12 cellular contexts compared by ENCODE assay signal in the genomic region with DNA sequence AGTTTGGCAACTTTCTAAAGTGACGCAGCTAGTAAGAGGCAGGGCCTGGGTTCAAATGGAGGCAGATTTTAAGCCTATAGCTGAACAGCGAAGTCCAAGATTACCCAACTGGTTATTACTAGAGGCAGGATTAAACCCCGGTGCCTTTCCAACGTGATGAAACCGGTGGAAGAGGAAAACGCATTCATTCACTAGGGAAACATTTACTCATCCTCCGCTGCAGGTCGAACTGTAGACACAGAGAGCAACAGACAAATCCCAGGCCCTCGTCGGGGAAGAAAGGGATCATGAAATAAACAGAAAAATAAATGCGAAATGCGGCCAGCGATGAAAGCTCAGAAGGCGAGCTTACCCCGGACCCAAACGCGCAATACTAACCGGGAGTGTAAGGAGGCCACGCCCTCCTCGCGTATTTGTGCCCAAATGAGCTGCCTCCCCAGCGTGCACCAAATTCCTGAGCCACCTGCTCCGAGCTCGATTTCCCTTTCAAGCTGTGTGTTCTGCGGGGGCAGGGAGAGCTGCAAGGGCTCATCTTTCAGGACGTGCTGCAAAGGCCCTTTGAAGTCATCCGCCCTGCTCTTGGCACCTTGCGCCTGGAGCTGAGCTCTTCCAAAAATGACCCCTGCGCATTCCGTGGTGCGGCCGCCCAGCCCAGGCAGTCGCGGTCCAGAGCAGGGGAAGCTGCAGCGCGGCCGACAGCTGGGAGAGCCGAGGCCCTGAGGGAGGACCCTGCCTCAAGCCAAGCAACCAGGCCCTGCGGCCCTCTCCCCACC. TPM values are rescaled to one million over a fixed set of nuclear protein-coding genes. Genes with fewer than 3 reads are reported as not detected.
DNase-seq lines count a peak whose midpoint lies in the region; ATAC-seq and TF ChIP-seq lines count a peak whose summit lies in the region.
"Had no signal": no experiment of that assay in that cellular context is flagged by ENCODE, and none has a peak within 500 bp of the region (broad histone marks: within the 10 kb centered on the region; RNA-seq: fewer than 3 reads in every experiment).

No MANE protein-coding gene starts in this region.

- DNase-seq in NOMO-1 treated with dmso at 0.1 percent for 144 hours (lab: John Stamatoyannopoulos, UW; ENCODE audit: unreplicated experiment): peak; percentile 54
- DNase-seq in NOMO-1 treated with DMSO at 0.1 percent for 48 hours (lab: John Stamatoyannopoulos, UW; ENCODE audit: unreplicated experiment): no peak
- DNase-seq in esophagus squamous epithelium (lab: John Stamatoyannopoulos, UW): no peak
- DNase-seq in mucosa of descending colon: peak in 2 of 3 donors; percentile 33 to 63
- DNase-seq in upper lobe of left lung: peak; percentile 56 to 78
- no peak for DNase-seq in left lobe of liver (ENCODE audit: low spot score)
- DNase-seq in stimulated activated CD4-positive, alpha-beta T cell treated with anti-CD3 and anti-CD28 coated beads, Interleukin-2, amount 100 ng/mL, for 48 hours: no peak
- DNase-seq in ACHN: no peak
- DNase-seq: CD4-positive, CD25-positive, alpha-beta regulatory T cell had no signal

- peak in 1 of 4 donors; percentile 38 for TF ChIP-seq EP300 in upper lobe of left lung (IDR thresholded peaks at IDR 0.05)

- H3K4me3 ChIP-seq in esophagus squamous epithelium: peak overlapping the region in 3 of 4 donors; percentile 7 to 50 (median 27)
- no peak overlapping the region for H3K4me3 ChIP-seq in mucosa of descending colon
- H3K4me3 ChIP-seq in upper lobe of left lung: peak overlapping the region in 2 of 4 donors; percentile 23 to 25

- H3K36me3 ChIP-seq in esophagus squamous epithelium (no peaks in the 10 kb centered on the region), mucosa of descending colon (ENCODE audit: low read depth) (no peaks in the 10 kb centered on the region), upper lobe of left lung (no peaks in the 10 kb centered on the region)

- TF ChIP-seq POLR2A in esophagus squamous epithelium (IDR thresholded peaks at IDR 0.05) (no peak), upper lobe of left lung (IDR thresholded peaks at IDR 0.05) (peak in 1 of 4 donors; percentile 63)

- H3K27me3 ChIP-seq in esophagus squamous epithelium (peaks cover 0 to 32% (median 0%) of the 10 kb centered on the region in 4 donors), upper lobe of left lung (peaks cover 0 to 3% (median 0%) of the 10 kb centered on the region in 4 donors)

- H3K9me3 ChIP-seq in esophagus squamous epithelium: no peaks in the 10 kb centered on the region
- no peaks in the 10 kb centered on the region for H3K9me3 ChIP-seq in mucosa of descending colon
- H3K9me3 ChIP-seq in upper lobe of left lung: no peaks in the 10 kb centered on the region

- in situ Hi-C loops in ACHN (cut with HindIII; ENCODE audit: low pct_ligation_motif_present, low pct_unique_long_range_greater_than_20kb, low sequenced_read_pairs): no loop called here

- H3K4me1 ChIP-seq in esophagus squamous epithelium: peaks cover 9 to 54% (median 38%) of the 10 kb centered on the region in 3 donors
- H3K4me1 ChIP-seq in mucosa of descending colon (ENCODE audit: low read depth): peaks cover 9% of the 10 kb centered on the region
- peaks cover 24 to 38% (median 31%) of the 10 kb centered on the region in 4 donors for H3K4me1 ChIP-seq in upper lobe of left lung

- H3K27ac ChIP-seq in esophagus squamous epithelium (peak overlapping the region in 2 of 4 donors; percentile 19 to 38), upper lobe of left lung (peak overlapping the region; percentile 37 to 86 (median 63))

- intact Hi-C loops in esophagus squamous epithelium (cut with DNase I): no loop called here
- intact Hi-C loops in mucosa of descending colon (cut with DNase I, micrococcal nuclease): no loop called here

- TF ChIP-seq CTCF in esophagus squamous epithelium (IDR thresholded peaks at IDR 0.05): no peak
- TF ChIP-seq CTCF in mucosa of descending colon (IDR thresholded peaks at IDR 0.05): no peak
- no peak for TF ChIP-seq CTCF in upper lobe of left lung (IDR thresholded peaks at IDR 0.05)

- 3 to 8% methylated on average over 22 to 30 of the region's 39 CpGs for WGBS in esophagus squamous epithelium, 2 donors
- 21 to 23% methylated on average over 22 to 39 of the region's 39 CpGs for WGBS in upper lobe of left lung, 2 donors

- peak; percentile 39 for ATAC-seq in mucosa of descending colon
- ATAC-seq in upper lobe of left lung (ENCODE audit: low FRiP score in 2 of 2): peak in 1 of 2 donors; percentile 57
- no peak for ATAC-seq in left lobe of liver

RNA-seq across cellular contexts. Expression of gene PDYN, which starts 46.9 kb away (rescaled TPM):
- total RNA-seq in esophagus squamous epithelium: not detected
- total RNA-seq in mucosa of descending colon: not detected
- not detected for total RNA-seq in upper lobe of left lung
- not detected for total RNA-seq in left lobe of liver
- total RNA-seq: CD4-positive, CD25-positive, alpha-beta regulatory T cell; glomerular endothelial cell; T-helper 1 cell treated with Interleukin-12 subunit alpha and Interleukin-12 subunit beta and Interleukin-4 antibody, amounts not matched to agents 30 ng/mL and 1 ng/mL, for 36 hours; urinary bladder had no signal

RNA-seq across cellular contexts. Expression of gene SIRPA, which starts 51.7 kb away (rescaled TPM):
- total RNA-seq in esophagus squamous epithelium (10 to 100 TPM in 3 of 4 donors, 1 to 10 TPM in 1; 9.3 to 23.4 (median 20.1) TPM), mucosa of descending colon (10 to 100 TPM in 2 of 3 donors, 1 to 10 TPM in 1; 7.6 to 24.4 (median 14.1) TPM), upper lobe of left lung (100 to 1,000 TPM in 1 of 6 donors, 10 to 100 TPM in 5; 36.3 to 119 (median 60.4) TPM), left lobe of liver (35.9 TPM)
- total RNA-seq: CD4-positive, CD25-positive, alpha-beta regulatory T cell; T-helper 1 cell treated with Interleukin-12 subunit alpha and Interleukin-12 subunit beta and Interleukin-4 antibody, amounts not matched to agents 30 ng/mL and 1 ng/mL, for 36 hours had no signal

Comparison
In these comparisons a context has a peak if more than half of its experiments do, and no peak if none do; other contexts are left out.
1. DNase-seq: peak in NOMO-1 treated with dmso at 0.1 percent for 144 hours (single experiment), mucosa of descending colon (2 of 3) and upper lobe of left lung (2 of 2); none in NOMO-1 treated with DMSO at 0.1 percent for 48 hours (single experiment), esophagus squamous epithelium (single experiment), left lobe of liver (single experiment), stimulated activated CD4-positive, alpha-beta T cell treated with anti-CD3 and anti-CD28 coated beads, Interleukin-2, amount 100 ng/mL, for 48 hours (0 of 2) and ACHN (single experiment).